12 cellular contexts compared by ENCODE assay signal in the genomic region with DNA sequence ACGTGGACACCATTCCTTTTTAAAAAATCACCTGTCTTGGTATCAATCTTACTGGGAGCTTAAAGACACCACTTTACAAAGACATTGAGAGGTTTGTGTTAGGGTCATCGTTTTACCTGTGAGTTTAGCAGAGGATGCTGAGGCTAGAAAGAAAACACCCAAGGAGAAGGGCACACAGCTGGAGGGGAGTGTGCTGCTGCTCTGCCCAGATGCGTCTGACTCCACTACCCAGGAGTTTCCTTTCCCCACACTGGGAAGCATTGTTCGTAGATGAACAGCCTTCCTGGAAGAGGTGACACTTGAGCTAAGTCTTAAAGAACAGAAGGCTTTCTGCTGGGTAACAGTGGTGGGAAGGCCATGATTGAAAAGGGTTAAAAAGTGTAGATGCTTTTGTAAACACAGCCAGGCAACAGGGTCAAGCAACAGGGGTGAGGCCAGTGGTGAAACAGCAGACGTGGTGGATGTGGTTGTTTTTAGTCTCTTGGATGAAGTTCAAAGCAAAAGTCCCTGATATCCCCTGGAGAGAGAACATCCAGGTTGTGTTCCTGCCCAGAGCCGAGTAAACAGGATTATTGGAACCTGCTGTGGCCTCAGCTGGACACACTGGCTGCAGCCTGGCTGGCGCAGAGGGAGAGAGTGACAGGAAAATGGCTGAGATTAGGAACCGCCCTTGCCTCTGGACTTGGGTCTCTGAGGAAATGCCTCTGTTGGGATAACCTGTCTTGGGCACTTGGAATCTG.
DNase-seq lines count a peak whose midpoint lies in the region; FAIRE-seq and TF ChIP-seq lines count a peak whose summit lies in the region.
"Had no signal": no experiment of that assay in that cellular context is flagged by ENCODE, and none has a peak within 500 bp of the region (broad histone marks: within the 10 kb centered on the region; RNA-seq: fewer than 3 reads in every experiment).

No MANE protein-coding gene starts in this region.

- no peak overlapping the region for H2AFZ ChIP-seq in osteoblast (ENCODE audit: low read length)

- in situ Hi-C loops in astrocyte of the spinal cord (cut with HindIII; ENCODE audit: low sequenced_read_pairs): no loop called here

- DNase-seq in NCI-H510A treated with DMSO at 0.1 percent for 48 hours (lab: John Stamatoyannopoulos, UW): peak; percentile 40
- no peak for DNase-seq in NCI-H510A (lab: John Stamatoyannopoulos, UW)
- peak; percentile 60 for DNase-seq in astrocyte of the spinal cord (ENCODE audit: low read depth, low spot score)
- DNase-seq in islet precursor cell: peak; percentile 46
- DNase-seq in vagina (ENCODE audit: extremely low spot score in 2 of 2): peak in 1 of 2 donors; percentile 78
- no peak for DNase-seq in osteoblast (ENCODE audit: insufficient read length, low spot score, missing footprints)
- DNase-seq in kidney: no peak
- no peak for DNase-seq in GM20000 (ENCODE audit: low spot score)
- DNase-seq: activated effector memory CD4-positive, alpha-beta T cell treated with Interleukin-2 at 50 U/mL for 16 hours; Peyer's patch; stimulated activated CD4-positive, alpha-beta T cell treated with anti-CD3 and anti-CD28 coated beads, Interleukin-4, amount 100 ng/mL, for 24 hours; substantia nigra had no signal

- intact Hi-C loops in vagina (cut with DNase I) (no loop called here), kidney (cut with DNase I) (no loop called here)

- no peak for FAIRE-seq in kidney (lab: Jason Lieb, UNC)

- H3K4me2 ChIP-seq in osteoblast (ENCODE audit: insufficient read depth, low read length): no peak overlapping the region

- H3K4me1 ChIP-seq in vagina (peaks cover 20% of the 10 kb centered on the region), osteoblast (ENCODE audit: insufficient read depth, low read length) (no peaks in the 10 kb centered on the region), kidney (ENCODE audit: control insufficient read depth in 1 of 2, insufficient read depth in 1 of 2, low read depth in 1 of 2, low read length in 2 of 2) (no peaks in the 10 kb centered on the region)
- H3K4me1 ChIP-seq: Peyer's patch had no signal

- TF ChIP-seq CTCF in astrocyte of the spinal cord (IDR thresholded peaks at IDR 0.05; ENCODE audit: low read depth, low read length) (no peak), vagina (IDR thresholded peaks at IDR 0.05) (no peak), osteoblast (IDR thresholded peaks at IDR 0.05; ENCODE audit: extremely low read depth, low read depth, low read length) (no peak), kidney (IDR thresholded peaks at IDR 0.05; ENCODE audit: borderline replicate concordance, extremely low read depth, insufficient read depth) (no peak), GM20000 (IDR thresholded peaks at IDR 0.05; ENCODE audit: extremely low read depth, missing control alignments) (no peak)

- H3K9me3 ChIP-seq in vagina (no peaks in the 10 kb centered on the region), osteoblast (ENCODE audit: low read depth, low read length) (no peaks in the 10 kb centered on the region), kidney (ENCODE audit: control insufficient read depth in 1 of 2, low read length in 2 of 2) (no peaks in the 10 kb centered on the region)
- H3K9me3 ChIP-seq: Peyer's patch had no signal

- TF ChIP-seq POLR2A in vagina (IDR thresholded peaks at IDR 0.05): no peak

- H3K9ac ChIP-seq in kidney (ENCODE audit: low read length in 2 of 2): no peak overlapping the region

- H3K79me2 ChIP-seq in osteoblast (ENCODE audit: insufficient read depth, low read length): no peaks in the 10 kb centered on the region

- H3K36me3 ChIP-seq in vagina (no peaks in the 10 kb centered on the region), osteoblast (ENCODE audit: insufficient read depth, low read length) (no peaks in the 10 kb centered on the region), kidney (ENCODE audit: control insufficient read depth in 1 of 2, insufficient read depth in 2 of 2, low read length in 2 of 2) (no peaks in the 10 kb centered on the region)
- H3K36me3 ChIP-seq: Peyer's patch had no signal

- H3K27me3 ChIP-seq in vagina: no peaks in the 10 kb centered on the region
- H3K27me3 ChIP-seq in osteoblast (ENCODE audit: insufficient read depth, low read length): no peaks in the 10 kb centered on the region
- H3K27me3 ChIP-seq: Peyer's patch had no signal

- H3K4me3 ChIP-seq in astrocyte of the spinal cord (ENCODE audit: low read depth, low read length) (no peak overlapping the region), vagina (no peak overlapping the region), osteoblast (ENCODE audit: insufficient read depth, low read length) (no peak overlapping the region), kidney (ENCODE audit: low read length in 2 of 2) (no peak overlapping the region)
- H3K4me3 ChIP-seq: Peyer's patch had no signal

- H4K20me1 ChIP-seq in osteoblast (ENCODE audit: insufficient read depth, low read length): no peaks in the 10 kb centered on the region

- H3K27ac ChIP-seq in vagina (peak overlapping the region; percentile 2), osteoblast (ENCODE audit: low read depth, low read length) (no peak overlapping the region), kidney (ENCODE audit: low read depth in 2 of 2, low read length in 2 of 2) (no peak overlapping the region)
- H3K27ac ChIP-seq: Peyer's patch had no signal

Comparison
In these comparisons a context has a peak if more than half of its experiments do, and no peak if none do; other contexts are left out.
1. DNase-seq: peak in NCI-H510A treated with DMSO at 0.1 percent for 48 hours (single experiment), astrocyte of the spinal cord (single experiment) and islet precursor cell (single experiment); none in NCI-H510A (single experiment), osteoblast (single experiment), kidney (single experiment) and GM20000 (single experiment).